In the genomic region with DNA sequence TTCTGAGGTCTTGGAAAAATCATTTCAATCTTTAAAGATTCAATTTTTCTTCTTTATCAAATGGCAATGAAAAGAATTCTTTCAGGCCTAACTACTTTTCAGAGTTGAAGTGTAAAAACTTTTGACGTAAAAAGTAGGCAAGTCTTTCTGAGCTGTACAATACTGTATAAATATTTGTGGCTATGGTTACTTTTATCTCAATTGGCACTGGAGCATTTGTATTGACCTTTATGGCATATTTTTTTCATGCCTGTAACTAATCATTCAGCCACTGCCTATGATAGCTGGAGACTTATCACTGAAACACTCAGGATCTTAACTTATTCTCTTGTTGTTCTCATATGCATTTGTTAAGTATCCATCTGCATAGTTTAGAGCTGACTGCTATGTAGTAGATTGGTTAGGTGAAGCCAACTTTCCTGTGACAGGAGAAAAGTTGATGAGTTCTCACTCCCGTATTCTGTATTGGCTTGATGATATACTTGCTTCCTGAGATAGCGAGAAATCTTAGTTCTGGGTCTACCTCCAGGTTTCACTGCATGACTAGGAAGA, we compare ENCODE assay signal across 31 cellular contexts.
"Had no signal": no experiment of that assay in that cellular context is flagged by ENCODE, and none has a peak within 500 bp of the region (broad histone marks: within the 10 kb centered on the region; RNA-seq: fewer than 3 reads in every experiment).

No MANE protein-coding gene starts in this region.

- H3K27ac Mint-ChIP-seq: activated CD4-positive, alpha-beta memory T cell treated with anti-CD3 and anti-CD28 coated beads for 36 hours; activated CD4-positive, alpha-beta T cell treated with anti-CD3 and anti-CD28 coated beads, Interleukin-2, amount 10 ng/mL, durations not matched to agents 24 days and 14 days; activated naive CD4-positive, alpha-beta T cell treated with anti-CD3 and anti-CD28 coated beads, Interleukin-2, amount 10 ng/mL, durations not matched to agents 7 days and 5 days; activated naive CD8-positive, alpha-beta T cell treated with anti-CD3 and anti-CD28 coated beads, Interleukin-2, amount 10 ng/mL, durations not matched to agents 7 days and 5 days; activated T-helper 1 cell treated with anti-CD3 and anti-CD28 coated beads, Interleukin-12 subunit alpha, Interleukin-12 subunit beta, Interleukin-2, Interleukin-4 antibody, amounts not matched to agents 30 ng/mL and 10 ng/mL and 1 ng/mL, durations not matched to agents 14 hours and 24 hours and 36 hours; progenitor cell of endocrine pancreas; stimulated activated effector memory CD8-positive, alpha-beta T cell treated with anti-CD3 and anti-CD28 coated beads, Interleukin-12 subunit alpha, Interleukin-12 subunit beta, amount 100 ng/mL, for 72 hours; stimulated activated naive CD8-positive, alpha-beta T cell treated with anti-CD3 and anti-CD28 coated beads, Interleukin-15, Interleukin-2, amounts not matched to agents 100 ng/mL and 50 ng/mL, for 24 hours had no signal

- DNase-seq: activated CD4-positive, alpha-beta memory T cell treated with anti-CD3 and anti-CD28 coated beads for 36 hours; activated CD4-positive, alpha-beta T cell treated with anti-CD3 and anti-CD28 coated beads, Interleukin-2, amount 10 ng/mL, durations not matched to agents 24 days and 14 days; activated CD4-positive, CD25-positive, alpha-beta regulatory T cell treated with anti-CD3 and anti-CD28 coated beads, Interleukin-2, amount 50 U/mL, for 72 hours; activated CD8-positive, alpha-beta memory T cell treated with anti-CD3 and anti-CD28 coated beads, Interleukin-2, amount 50 U/mL, for 4 hours; activated gamma-delta T cell; activated naive CD4-positive, alpha-beta T cell treated with anti-CD3 and anti-CD28 coated beads, Interleukin-2, amount 10 ng/mL, durations not matched to agents 7 days and 5 days; activated naive CD8-positive, alpha-beta T cell treated with anti-CD3 and anti-CD28 coated beads, Interleukin-2, amount 10 ng/mL, durations not matched to agents 7 days and 5 days; activated T-cell treated with anti-CD3 and anti-CD28 coated beads, Interleukin-2, amount 50 U/mL, for 1 hour; amniotic stem cell; colonic mucosa; effector CD8-positive, alpha-beta T cell; esophagus squamous epithelium; gastrocnemius medialis; glutamatergic neuron; islet precursor cell; midbrain; nucleus accumbens; stimulated activated CD4-positive, alpha-beta T cell treated with anti-CD3 and anti-CD28 coated beads, Interleukin-12 subunit alpha, Interleukin-12 subunit beta, amount 100 ng/mL, for 4 hours; stimulated activated CD4-positive, alpha-beta T cell treated with anti-CD3 and anti-CD28 coated beads, Interleukin-4, amount 100 ng/mL, for 24 hours; substantia nigra; T-helper 2 cell; upper lobe of left lung had no signal

- H3K27me3 Mint-ChIP-seq: activated CD4-positive, alpha-beta memory T cell treated with anti-CD3 and anti-CD28 coated beads for 36 hours; activated CD4-positive, alpha-beta T cell treated with anti-CD3 and anti-CD28 coated beads, Interleukin-2, amount 10 ng/mL, durations not matched to agents 24 days and 14 days; activated naive CD4-positive, alpha-beta T cell treated with anti-CD3 and anti-CD28 coated beads, Interleukin-2, amount 10 ng/mL, durations not matched to agents 7 days and 5 days; activated naive CD8-positive, alpha-beta T cell treated with anti-CD3 and anti-CD28 coated beads, Interleukin-2, amount 10 ng/mL, durations not matched to agents 7 days and 5 days; naive thymus-derived CD4-positive, alpha-beta T cell; progenitor cell of endocrine pancreas; stimulated activated naive CD8-positive, alpha-beta T cell treated with anti-CD3 and anti-CD28 coated beads, Interleukin-15, Interleukin-2, amounts not matched to agents 100 ng/mL and 50 ng/mL, for 24 hours had no signal

- H3K4me3 Mint-ChIP-seq: activated CD4-positive, alpha-beta memory T cell treated with anti-CD3 and anti-CD28 coated beads for 36 hours; activated CD4-positive, alpha-beta T cell treated with anti-CD3 and anti-CD28 coated beads, Interleukin-2, amount 10 ng/mL, durations not matched to agents 24 days and 14 days; activated naive CD4-positive, alpha-beta T cell treated with anti-CD3 and anti-CD28 coated beads, Interleukin-2, amount 10 ng/mL, durations not matched to agents 7 days and 5 days; activated naive CD8-positive, alpha-beta T cell treated with anti-CD3 and anti-CD28 coated beads, Interleukin-2, amount 10 ng/mL, durations not matched to agents 7 days and 5 days; activated T-helper 1 cell treated with anti-CD3 and anti-CD28 coated beads, Interleukin-12 subunit alpha, Interleukin-12 subunit beta, Interleukin-2, Interleukin-4 antibody, amounts not matched to agents 30 ng/mL and 10 ng/mL and 1 ng/mL, durations not matched to agents 14 hours and 24 hours and 36 hours; stimulated activated effector memory CD8-positive, alpha-beta T cell treated with anti-CD3 and anti-CD28 coated beads, Interleukin-12 subunit alpha, Interleukin-12 subunit beta, amount 100 ng/mL, for 72 hours; stimulated activated naive CD8-positive, alpha-beta T cell treated with anti-CD3 and anti-CD28 coated beads, Interleukin-15, Interleukin-2, amounts not matched to agents 100 ng/mL and 50 ng/mL, for 24 hours had no signal

- H3K27ac ChIP-seq: colonic mucosa, epithelial cell of prostate, esophagus squamous epithelium, gastrocnemius medialis, skin epidermis, upper lobe of left lung, vagina had no signal

- H3K9me3 Mint-ChIP-seq: activated CD4-positive, alpha-beta memory T cell treated with anti-CD3 and anti-CD28 coated beads for 36 hours; activated naive CD4-positive, alpha-beta T cell treated with anti-CD3 and anti-CD28 coated beads, Interleukin-2, amount 10 ng/mL, durations not matched to agents 7 days and 5 days; stimulated activated effector memory CD8-positive, alpha-beta T cell treated with anti-CD3 and anti-CD28 coated beads, Interleukin-12 subunit alpha, Interleukin-12 subunit beta, amount 100 ng/mL, for 72 hours; stimulated activated naive CD8-positive, alpha-beta T cell treated with anti-CD3 and anti-CD28 coated beads, Interleukin-15, Interleukin-2, amounts not matched to agents 100 ng/mL and 50 ng/mL, for 24 hours had no signal

- H3K9me3 ChIP-seq: colonic mucosa, esophagus squamous epithelium, gastrocnemius medialis, upper lobe of left lung, vagina had no signal

- H3K36me3 ChIP-seq: colonic mucosa, esophagus squamous epithelium, gastrocnemius medialis, upper lobe of left lung, vagina had no signal

- H3K27me3 ChIP-seq: colonic mucosa, esophagus squamous epithelium, gastrocnemius medialis, upper lobe of left lung, vagina had no signal

- ATAC-seq: gastrocnemius medialis; naive thymus-derived CD4-positive, alpha-beta T cell; sciatic nerve; stimulated activated effector memory CD8-positive, alpha-beta T cell treated with anti-CD3 and anti-CD28 coated beads, Interleukin-12 subunit alpha, Interleukin-12 subunit beta, amount 100 ng/mL, for 72 hours had no signal

- H3K36me3 Mint-ChIP-seq: activated CD4-positive, alpha-beta memory T cell treated with anti-CD3 and anti-CD28 coated beads for 36 hours; activated naive CD4-positive, alpha-beta T cell treated with anti-CD3 and anti-CD28 coated beads, Interleukin-2, amount 10 ng/mL, durations not matched to agents 7 days and 5 days; stimulated activated effector memory CD8-positive, alpha-beta T cell treated with anti-CD3 and anti-CD28 coated beads, Interleukin-12 subunit alpha, Interleukin-12 subunit beta, amount 100 ng/mL, for 72 hours had no signal

- H3K4me3 ChIP-seq: colonic mucosa, esophagus squamous epithelium, gastrocnemius medialis, skin epidermis, upper lobe of left lung, vagina had no signal

- H3K4me1 ChIP-seq: colonic mucosa had no signal
